24 cellular contexts compared by ENCODE assay signal in the genomic region with DNA sequence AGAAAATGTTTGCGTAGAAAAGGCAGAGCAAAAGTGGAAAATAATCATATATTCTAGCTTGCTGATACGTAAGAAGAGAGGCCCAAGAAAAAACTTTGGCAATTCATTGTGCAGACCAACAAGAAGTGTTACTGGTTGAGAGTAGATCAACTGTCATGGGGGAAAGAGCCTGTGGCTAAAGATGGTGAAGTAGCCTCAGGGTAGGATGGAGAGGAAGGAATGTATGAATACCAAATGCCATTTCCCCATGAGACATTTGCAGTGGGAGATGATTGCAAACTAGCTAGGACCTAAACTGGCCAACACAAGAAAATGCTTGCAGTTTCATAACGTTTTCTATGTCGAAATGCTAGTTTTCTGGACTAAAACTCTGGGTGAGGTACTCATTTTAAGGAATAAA.
"Had no signal": no experiment of that assay in that cellular context is flagged by ENCODE, and none has a peak within 500 bp of the region (broad histone marks: within the 10 kb centered on the region; RNA-seq: fewer than 3 reads in every experiment).

No MANE protein-coding gene starts in this region.

- H3K4me1 ChIP-seq: esophagus squamous epithelium, gastrocnemius medialis, left ventricle myocardium inferior, psoas muscle, right atrium auricular region, upper lobe of right lung had no signal

- ATAC-seq: activated T-cell treated with anti-CD3 and anti-CD28 coated beads, Interleukin-2, amount 50 U/mL, for 72 hours; gastrocnemius medialis; natural killer cell; psoas muscle; stimulated activated naive CD8-positive, alpha-beta T cell treated with anti-CD3 and anti-CD28 coated beads, Interleukin-15, Interleukin-2, amounts not matched to agents 100 U/mL and 50 U/mL, for 24 hours; upper lobe of right lung had no signal

- DNase-seq: activated B cell treated with CpG ODN at 0.5 μM for 24 hours; activated CD4-positive, alpha-beta memory T cell treated with anti-CD3 and anti-CD28 coated beads, Interleukin-2, amount 10 ng/mL, durations not matched to agents 7 days and 5 days; activated CD4-positive, alpha-beta T cell treated with anti-CD3 and anti-CD28 coated beads for 4 hours; activated effector memory CD4-positive, alpha-beta T cell treated with Interleukin-2 at 50 U/mL for 16 hours; activated naive CD4-positive, alpha-beta T cell treated with anti-CD3 and anti-CD28 coated beads for 36 hours; activated T-cell treated with anti-CD3 and anti-CD28 coated beads, Interleukin-2, amount 50 U/mL, for 72 hours; cerebellar nuclear complex; endodermal cell; esophagus squamous epithelium; gastrocnemius medialis; hypothalamus; kidney glomerular epithelial cell; left ventricle myocardium inferior; midbrain; natural killer cell; ovary; psoas muscle; stimulated activated CD4-positive, alpha-beta T cell treated with anti-CD3 and anti-CD28 coated beads, Interleukin-4, amount 100 ng/mL, for 4 hours; stimulated activated naive CD8-positive, alpha-beta T cell treated with anti-CD3 and anti-CD28 coated beads, Interleukin-15, Interleukin-2, amounts not matched to agents 100 U/mL and 50 U/mL, for 24 hours; T-helper 1 cell; upper lobe of right lung had no signal

- H3K9me3 ChIP-seq: esophagus squamous epithelium, gastrocnemius medialis, left ventricle myocardium inferior, neutrophil, ovary, psoas muscle, right atrium auricular region, upper lobe of right lung had no signal

- H3K4me3 ChIP-seq: coronary artery, esophagus squamous epithelium, gastrocnemius medialis, left ventricle myocardium inferior, ovary, psoas muscle, right atrium auricular region, upper lobe of right lung had no signal

- H3K27me3 ChIP-seq: esophagus squamous epithelium, gastrocnemius medialis, neutrophil, ovary, right atrium auricular region, upper lobe of right lung had no signal

- H3K36me3 ChIP-seq: esophagus squamous epithelium, gastrocnemius medialis, left ventricle myocardium inferior, neutrophil, ovary, right atrium auricular region, upper lobe of right lung had no signal

- H3K27ac ChIP-seq: coronary artery, esophagus squamous epithelium, gastrocnemius medialis, left ventricle myocardium inferior, neutrophil, ovary, psoas muscle, right atrium auricular region, upper lobe of right lung had no signal
